In the genomic region with DNA sequence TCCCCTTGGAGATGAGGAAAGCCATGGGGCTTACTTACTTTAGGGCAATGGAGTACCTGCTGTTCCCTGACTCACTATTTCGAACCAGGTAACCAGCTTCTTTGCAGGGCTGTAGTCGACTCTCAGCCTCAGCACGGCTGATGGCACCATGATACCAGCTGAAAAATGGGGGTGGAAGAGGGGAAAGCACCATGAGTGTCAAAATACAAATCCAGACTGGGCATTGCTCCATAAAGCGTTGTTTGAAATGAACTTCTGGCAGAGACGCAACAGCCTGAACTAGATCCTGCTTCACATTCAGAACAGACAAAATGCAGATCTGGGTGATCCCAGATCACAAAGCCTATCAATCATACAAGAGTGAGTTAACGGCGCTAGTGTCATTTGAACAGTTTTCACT, we compare ENCODE assay signal across 1 cellular context.
TF ChIP-seq lines count a peak whose summit lies in the region.

No MANE protein-coding gene starts in this region.

TF ChIP-seq in endothelial cell of umbilical vein, 7 proteins besides CTCF, POLR2A, EP300 and RAD21:
- TF ChIP-seq, protein P1, sequence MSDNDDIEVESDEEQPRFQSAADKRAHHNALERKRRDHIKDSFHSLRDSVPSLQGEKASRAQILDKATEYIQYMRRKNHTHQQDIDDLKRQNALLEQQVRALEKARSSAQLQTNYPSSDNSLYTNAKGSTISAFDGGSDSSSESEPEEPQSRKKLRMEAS (IDR thresholded peaks at IDR 0.05; ENCODE audit: insufficient read depth, insufficient read length) = no peak
- no peak for TF ChIP-seq POLR2AphosphoS5 (IDR thresholded peaks at IDR 0.05; ENCODE audit: insufficient read depth, low read depth, low read length)
- no peak for TF ChIP-seq FOS (IDR thresholded peaks at IDR 0.05; ENCODE audit: borderline replicate concordance, insufficient read depth, low read length)
- TF ChIP-seq GATA2 (IDR thresholded peaks at IDR 0.05; ENCODE audit: insufficient read depth, insufficient read length, low read depth, low read length) = no peak
- TF ChIP-seq MYC (IDR thresholded peaks at IDR 0.05; ENCODE audit: low read depth, low read length) = no peak
- TF ChIP-seq EZH2 (IDR thresholded peaks at IDR 0.05; ENCODE audit: borderline replicate concordance, low read depth, low read length, severe bottlenecking) = no peak
- TF ChIP-seq JUN (IDR thresholded peaks at IDR 0.05; ENCODE audit: borderline replicate concordance, insufficient read depth, insufficient read length, low read depth) = no peak
